Comparison of ENCODE assay signal across 8 cellular contexts in genomic region chr1:211606914-211607751, GRCh38. TPM values are rescaled to one million over a fixed set of nuclear protein-coding genes. Genes with fewer than 3 reads are reported as not detected.
DNase-seq lines count a peak whose midpoint lies in the region; ATAC-seq and TF ChIP-seq lines count a peak whose summit lies in the region.

No MANE protein-coding gene starts in this region.

- no peaks in the 10 kb centered on the region for H3K36me3 ChIP-seq in upper lobe of right lung

- no peaks in the 10 kb centered on the region for H3K9me3 ChIP-seq in upper lobe of right lung

- H3K27ac ChIP-seq in upper lobe of right lung, result peak overlapping the region; percentile 71

- ATAC-seq in HG02798 (IDR thresholded peaks at IDR 0.05; ENCODE audit: poor library complexity, unreplicated experiment) (peak; percentile 93), upper lobe of right lung (peak; percentile 87)

- H3K4me3 ChIP-seq in upper lobe of right lung, result peak overlapping the region; percentile 19

- intact Hi-C loops in upper lobe of right lung (cut with DNase I), result no loop called here
- intact Hi-C loops in posterior vena cava (cut with DNase I), result no loop called here

- TF ChIP-seq CTCF in upper lobe of right lung (IDR thresholded peaks at IDR 0.05), result no peak

- DNase-seq in activated CD4-positive, alpha-beta T cell treated with anti-CD3 and anti-CD28 coated beads for 4 hours, result peak; percentile 6 to 8
- DNase-seq in activated CD4-positive, alpha-beta T cell treated with anti-CD3 and anti-CD28 coated beads for 1 hour, result no peak
- DNase-seq in OCI-M1 (lab: John Stamatoyannopoulos, UW), result peak; percentile 80
- peak; percentile 57 for DNase-seq in foreskin melanocyte
- peak; percentile 78 for DNase-seq in upper lobe of right lung
- DNase-seq in posterior vena cava (ENCODE audit: low spot score), result no peak
- DNase-seq in DMS53 (lab: John Stamatoyannopoulos, UW), result no peak

- H3K4me1 ChIP-seq in upper lobe of right lung, result peaks cover 19% of the 10 kb centered on the region

- H3K27me3 ChIP-seq in upper lobe of right lung, result no peaks in the 10 kb centered on the region

RNA-seq across cellular contexts. Expression of gene SLC30A1, which starts 28.2 kb away (rescaled TPM):
- total RNA-seq in upper lobe of right lung, result 15.6 TPM
- 10 to 100 TPM; 20.7 to 25.8 TPM for total RNA-seq in posterior vena cava

Comparison
In these comparisons a context has a peak if more than half of its experiments do, and no peak if none do; other contexts are left out.
1. DNase-seq: peak in activated CD4-positive, alpha-beta T cell treated with anti-CD3 and anti-CD28 coated beads for 4 hours (2 of 2), OCI-M1 (single experiment), foreskin melanocyte (single experiment) and upper lobe of right lung (single experiment); none in activated CD4-positive, alpha-beta T cell treated with anti-CD3 and anti-CD28 coated beads for 1 hour (single experiment), posterior vena cava (single experiment) and DMS53 (single experiment).